ENCODE assay signal across 8 cellular contexts in the genomic region with DNA sequence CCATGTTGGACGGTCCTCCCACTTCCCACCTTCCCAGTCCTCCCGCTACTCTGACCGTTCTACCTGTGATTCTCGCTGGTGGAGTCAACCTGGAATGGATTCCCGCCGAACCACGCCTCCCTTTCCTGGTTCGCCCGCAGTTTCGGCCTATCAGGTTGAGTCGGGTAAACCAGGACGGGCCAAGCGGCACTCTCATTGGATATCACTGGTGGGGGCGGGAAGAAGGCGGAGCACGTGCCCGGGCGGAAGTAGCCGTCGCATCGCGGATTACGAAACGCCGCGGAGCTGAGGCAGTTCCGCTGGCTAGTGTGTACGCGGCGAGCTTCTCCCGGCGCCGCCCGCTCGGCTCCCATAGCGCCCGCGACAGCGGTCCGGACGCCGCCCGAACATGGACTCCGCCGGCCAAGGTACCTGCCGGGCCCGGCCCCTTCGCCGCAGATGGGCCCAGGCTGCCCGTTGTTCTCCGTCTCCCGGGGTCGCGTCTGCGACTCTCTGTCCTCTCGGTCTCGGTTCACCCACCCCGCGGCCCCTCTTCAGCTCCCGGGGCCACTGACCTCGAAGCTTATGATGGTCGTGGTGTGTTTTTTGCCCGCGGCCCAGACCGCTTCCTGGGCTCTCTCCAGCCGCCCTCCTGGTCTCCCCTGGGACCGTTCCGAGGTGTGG. TPM values are rescaled to one million over a fixed set of nuclear protein-coding genes. Genes with fewer than 3 reads are reported as not detected.
DNase-seq lines count a peak whose midpoint lies in the region; ATAC-seq and TF ChIP-seq lines count a peak whose summit lies in the region.

A gene (plus strand): TSS at position 293 of the 663 bp plus-strand sequence. CDS start 96 bp downstream, at position 389.

- H3K4me2 ChIP-seq in OCI-LY3 (ENCODE audit: low read length): peak within 1 kb of the TSS; percentile 92

- H3K4me1 ChIP-seq in OCI-LY3 (ENCODE audit: low read length): peaks cover 9% of the 10 kb centered on the region; the same call in 1 of the 2 replicates

- peak within 1 kb of the TSS; percentile 77 for H3K27ac ChIP-seq in OCI-LY3 (ENCODE audit: low read length)

- peak within 1 kb of the TSS; percentile 94 for H3K9ac ChIP-seq in OCI-LY3 (ENCODE audit: low read length)

- no TSS peak for BruUV-seq in Calu3 (replicated peaks; lab: Mats Ljungman, UMichigan)

- ATAC-seq in GM21447 (IDR thresholded peaks at IDR 0.05; ENCODE audit: unreplicated experiment): peak; percentile 61

- H3K9me3 ChIP-seq in OCI-LY3 (ENCODE audit: insufficient read depth, low read length): no peaks in the 10 kb centered on the region

- peaks cover 19% of the 10 kb centered on the region for H3K4me1 Mint-ChIP-seq in Calu3 (ENCODE audit: low read depth, unreplicated experiment)
- peaks cover 18% of the 10 kb centered on the region for H3K4me1 Mint-ChIP-seq in endothelial cell (ENCODE audit: unreplicated experiment)
- peaks cover 24% of the 10 kb centered on the region for H3K4me1 Mint-ChIP-seq in mesothelial cell of epicardium

- peak within 1 kb of the TSS; percentile 98 for H3K4me3 ChIP-seq in OCI-LY3 (ENCODE audit: low read length)

- no peaks in the 10 kb centered on the region for H4K20me1 ChIP-seq in OCI-LY3 (ENCODE audit: insufficient read depth, low read length)

- H3K27me3 Mint-ChIP-seq in Calu3 (ENCODE audit: unreplicated experiment): no peaks in the 10 kb centered on the region
- H3K27me3 Mint-ChIP-seq in endothelial cell (ENCODE audit: unreplicated experiment): peaks cover 11% of the 10 kb centered on the region
- H3K27me3 Mint-ChIP-seq in mesothelial cell of epicardium (ENCODE audit: low read depth): no peaks in the 10 kb centered on the region

- TF ChIP-seq CTCF in Calu3 (IDR thresholded peaks at IDR 0.05; ENCODE audit: unreplicated experiment): no peak
- no peak for TF ChIP-seq CTCF in OCI-LY3 (IDR thresholded peaks at IDR 0.05; ENCODE audit: low read depth, low read length)
- TF ChIP-seq CTCF in endothelial cell (IDR thresholded peaks at IDR 0.05; ENCODE audit: unreplicated experiment): no peak
- no peak for TF ChIP-seq CTCF in mesothelial cell of epicardium (IDR thresholded peaks at IDR 0.05; ENCODE audit: unreplicated experiment)

- peak within 1 kb of the TSS; percentile 64; the same call in 1 of the 2 replicates for H2AFZ ChIP-seq in OCI-LY3 (ENCODE audit: low read depth, low read length)

- DNase-seq in Calu3 (peak; percentile 100), HuH-7 (ENCODE audit: low spot score) (peak; percentile 100), endothelial cell (ENCODE audit: low spot score) (peak; percentile 97), mesothelial cell of epicardium (ENCODE audit: low spot score in 2 of 2, unreplicated experiment in 2 of 2) (peak; percentile 97 to 98)
- peak; percentile 97 for DNase-seq in activated CD8-positive, alpha-beta memory T cell treated with anti-CD3 and anti-CD28 coated beads, Interleukin-2, amount 50 U/mL, for 48 hours
- DNase-seq in stimulated activated CD8-positive, alpha-beta memory T cell treated with anti-CD3 and anti-CD28 coated beads, Interleukin-15, amount 100 ng/mL, for 48 hours (ENCODE audit: low read depth in 2 of 2): peak; percentile 98

- H3K36me3 Mint-ChIP-seq in Calu3 (ENCODE audit: insufficient read depth, unreplicated experiment) (peaks cover 96% of the 10 kb centered on the region), endothelial cell (ENCODE audit: low read depth, unreplicated experiment) (peaks cover 16% of the 10 kb centered on the region), mesothelial cell of epicardium (peaks cover 12% of the 10 kb centered on the region)

- CTCF ChIA-PET in Calu3 (lab: Charles Lee): interaction anchor here (0.6 to 2.7 kb wide), 16 partner anchors 9 to 328 kb away, joined by 3 to 10 read pairs (median 4); a partner anchor contains a TSS

- H3K79me2 ChIP-seq in OCI-LY3 (ENCODE audit: low read length): peaks cover 51% of the 10 kb centered on the region

- H3K36me3 ChIP-seq in OCI-LY3 (replicated peaks; ENCODE audit: low read depth, low read length): peaks cover 32% of the 10 kb centered on the region

- H3K9me3 Mint-ChIP-seq in Calu3 (ENCODE audit: low read depth, unreplicated experiment) (no peaks in the 10 kb centered on the region), endothelial cell (ENCODE audit: unreplicated experiment) (no peaks in the 10 kb centered on the region), mesothelial cell of epicardium (no peaks in the 10 kb centered on the region)

- intact Hi-C loops in Calu3 (cut with micrococcal nuclease; ENCODE audit: unreplicated experiment): loop anchor here (2.0 to 10.0 kb wide), 3 partner anchors 78 to 326 kb away; no protein-coding TSS in a partner anchor

- no peaks in the 10 kb centered on the region for H3K27me3 ChIP-seq in OCI-LY3 (ENCODE audit: low read depth, low read length)

- H3K4me3 Mint-ChIP-seq in Calu3 (ENCODE audit: low read depth, unreplicated experiment): peak within 1 kb of the TSS; percentile 100
- peak within 1 kb of the TSS; percentile 97 for H3K4me3 Mint-ChIP-seq in endothelial cell (ENCODE audit: unreplicated experiment)
- peak within 1 kb of the TSS; percentile 82 for H3K4me3 Mint-ChIP-seq in mesothelial cell of epicardium

- H3K27ac Mint-ChIP-seq in Calu3 (ENCODE audit: unreplicated experiment) (peak within 1 kb of the TSS; percentile 92), endothelial cell (ENCODE audit: unreplicated experiment) (peak within 1 kb of the TSS; percentile 93), mesothelial cell of epicardium (peak within 1 kb of the TSS; percentile 92)

RNA-seq across cellular contexts. Expression of the gene that starts here (rescaled TPM):
- 192 and 197 TPM in 2 replicates for total RNA-seq in Calu3 (2022)
- 85.5 TPM for total RNA-seq in endothelial cell (ENCODE audit: unreplicated experiment)
- total RNA-seq in mesothelial cell of epicardium: 73.1 to 77.3 TPM (median 73.8 TPM) in 3 replicates

Comparison
In these comparisons a context has a peak if more than half of its experiments do, and no peak if none do; other contexts are left out.
1. Peak in every context shown above with its lines: DNase-seq, ATAC-seq, H3K4me3 ChIP-seq and H3K27ac ChIP-seq.